1 cellular context compared by ENCODE assay signal in genomic region chr2:172726172-172726735, GRCh38.
TF ChIP-seq lines count a peak whose summit lies in the region.

No MANE protein-coding gene starts in this region.

TF ChIP-seq in K562, 482 proteins besides CTCF, POLR2A, EP300 and RAD21:
- TF ChIP-seq E2F8 (IDR thresholded peaks at IDR 0.05; ENCODE audit: low read depth, partially characterized antibody) (no peak), MYBL2 (IDR thresholded peaks at IDR 0.05; ENCODE audit: low read depth) (no peak), MYBL2 (CRISPR knock-in tag; IDR thresholded peaks at IDR 0.05; ENCODE audit: borderline replicate concordance) (no peak), CEBPG (CRISPR knock-in tag; IDR thresholded peaks at IDR 0.05) (no peak), CEBPG (tag; conservative IDR thresholded peaks at IDR 0.05 in 1 of 2, IDR thresholded peaks at IDR 0.05 in 1 of 2) (peak in 1 of 2 experiments; percentile 30; a peak in 1 of 4 replicates)
TF ChIP-seq in K562: peak in this region for 1.
